ENCODE assay signal across 9 cellular contexts in the genomic region with DNA sequence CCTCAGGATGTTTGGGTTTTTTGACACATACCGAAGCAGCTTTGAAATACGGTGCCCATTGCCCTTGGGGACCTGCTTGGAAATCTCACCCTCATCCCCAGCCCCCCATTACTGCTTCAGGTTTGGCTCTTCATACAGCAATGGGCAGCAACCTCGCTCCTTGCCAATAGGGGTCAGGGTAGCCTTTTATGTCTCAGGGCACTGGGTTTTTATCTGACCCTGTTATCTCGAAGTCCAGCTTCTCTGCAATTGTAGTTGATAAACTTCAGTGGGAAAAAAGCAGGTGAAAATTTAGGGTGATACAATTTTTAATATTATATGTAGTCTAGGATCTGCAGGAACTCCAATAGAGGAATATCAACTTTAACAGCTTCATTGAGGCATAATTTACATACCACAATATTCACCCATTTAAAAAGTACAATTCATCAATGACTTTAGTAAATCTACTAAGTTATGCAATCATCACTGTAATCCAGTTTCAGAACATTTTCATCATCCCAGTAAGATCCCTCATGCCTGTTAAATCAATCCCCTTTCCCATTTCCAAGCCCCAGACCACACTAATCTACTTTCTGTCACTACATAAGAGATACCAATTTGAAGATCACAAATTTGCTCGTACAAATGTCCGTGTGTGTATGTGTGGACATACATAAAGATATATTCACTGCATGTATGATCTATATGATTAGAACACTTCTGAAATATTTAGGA.
DNase-seq lines count a peak whose midpoint lies in the region; ATAC-seq and TF ChIP-seq lines count a peak whose summit lies in the region.
"Had no signal": no experiment of that assay in that cellular context is flagged by ENCODE, and none has a peak within 500 bp of the region (broad histone marks: within the 10 kb centered on the region; RNA-seq: fewer than 3 reads in every experiment).

No MANE protein-coding gene starts in this region.

- H3K4me1 ChIP-seq in right lobe of liver, result peaks cover 0 to 54% (median 26%) of the 10 kb centered on the region in 4 donors

- peak; percentile 53 for ATAC-seq in activated naive CD8-positive, alpha-beta T cell treated with anti-CD3 and anti-CD28 coated beads, Interleukin-2, amount 50 U/mL, for 24 hours
- ATAC-seq in right lobe of liver (peak; percentile 54 to 67 (median 62)), HG02571 (IDR thresholded peaks at IDR 0.05; ENCODE audit: unreplicated experiment) (no peak), GM18873 (IDR thresholded peaks at IDR 0.05; ENCODE audit: low FRiP score, unreplicated experiment) (no peak)

- H3K4me3 ChIP-seq in right lobe of liver, result no peak overlapping the region

- no peak overlapping the region for H3K4me3 Mint-ChIP-seq in activated naive CD8-positive, alpha-beta T cell treated with anti-CD3 and anti-CD28 coated beads, Interleukin-2, amount 50 U/mL, for 24 hours
- H3K4me3 Mint-ChIP-seq: naive B cell had no signal

- peak; percentile 38 to 69 (median 54) for TF ChIP-seq CTCF in right lobe of liver (IDR thresholded peaks at IDR 0.05)

- 43% methylated on average over 6 of the region's 6 CpGs for WGBS in right lobe of liver (ENCODE audit: insufficient coverage, low coverage, low lambda C conversion rate, missing lambda C conversion rate)

- H3K27ac Mint-ChIP-seq in activated naive CD8-positive, alpha-beta T cell treated with anti-CD3 and anti-CD28 coated beads, Interleukin-2, amount 50 U/mL, for 24 hours, result no peak overlapping the region

- H3K4me1 Mint-ChIP-seq in activated naive CD8-positive, alpha-beta T cell treated with anti-CD3 and anti-CD28 coated beads, Interleukin-2, amount 50 U/mL, for 24 hours, result peaks cover 16% of the 10 kb centered on the region
- H3K4me1 Mint-ChIP-seq: naive B cell had no signal

- DNase-seq in DMS153 (lab: John Stamatoyannopoulos, UW) (peak; percentile 14), DMS153 treated with DMSO at 0.1 percent for 48 hours (lab: John Stamatoyannopoulos, UW; ENCODE audit: unreplicated experiment) (no peak), HuH-7.5 (ENCODE audit: low spot score) (peak; percentile 10), right lobe of liver (peak in 2 of 3 donors; percentile 23 to 60), Ammon's horn (ENCODE audit: low spot score) (no peak)
- DNase-seq in activated naive CD8-positive, alpha-beta T cell treated with anti-CD3 and anti-CD28 coated beads, Interleukin-2, amount 50 U/mL, for 24 hours, result peak; percentile 26
- DNase-seq: naive B cell had no signal

- intact Hi-C loops in right lobe of liver (cut with DNase I), result no loop called here

- TF ChIP-seq POLR2A in right lobe of liver (IDR thresholded peaks at IDR 0.05), result no peak

- no peaks in the 10 kb centered on the region for H3K36me3 ChIP-seq in right lobe of liver

- no peaks in the 10 kb centered on the region for H3K27me3 Mint-ChIP-seq in activated naive CD8-positive, alpha-beta T cell treated with anti-CD3 and anti-CD28 coated beads, Interleukin-2, amount 50 U/mL, for 24 hours

- no peaks in the 10 kb centered on the region for H3K9me3 ChIP-seq in right lobe of liver

- no peaks in the 10 kb centered on the region for H3K9me3 Mint-ChIP-seq in activated naive CD8-positive, alpha-beta T cell treated with anti-CD3 and anti-CD28 coated beads, Interleukin-2, amount 50 U/mL, for 24 hours
- H3K9me3 Mint-ChIP-seq: naive B cell had no signal

- H3K27me3 ChIP-seq in right lobe of liver, result no peaks in the 10 kb centered on the region

- no peaks in the 10 kb centered on the region for H3K36me3 Mint-ChIP-seq in activated naive CD8-positive, alpha-beta T cell treated with anti-CD3 and anti-CD28 coated beads, Interleukin-2, amount 50 U/mL, for 24 hours (ENCODE audit: low read depth)
- H3K36me3 Mint-ChIP-seq: naive B cell had no signal

- no peak overlapping the region for H3K27ac ChIP-seq in right lobe of liver

Comparison
In these comparisons a context has a peak if more than half of its experiments do, and no peak if none do; other contexts are left out.
1. DNase-seq: peak in DMS153 (single experiment), HuH-7.5 (single experiment), activated naive CD8-positive, alpha-beta T cell treated with anti-CD3 and anti-CD28 coated beads, Interleukin-2, amount 50 U/mL, for 24 hours (single experiment) and right lobe of liver (2 of 3); none in DMS153 treated with DMSO at 0.1 percent for 48 hours (single experiment) and Ammon's horn (single experiment).
2. ATAC-seq: peak in activated naive CD8-positive, alpha-beta T cell treated with anti-CD3 and anti-CD28 coated beads, Interleukin-2, amount 50 U/mL, for 24 hours (single experiment) and right lobe of liver (4 of 4); none in HG02571 (single experiment) and GM18873 (single experiment).